13 cellular contexts compared by ENCODE assay signal in the genomic region with DNA sequence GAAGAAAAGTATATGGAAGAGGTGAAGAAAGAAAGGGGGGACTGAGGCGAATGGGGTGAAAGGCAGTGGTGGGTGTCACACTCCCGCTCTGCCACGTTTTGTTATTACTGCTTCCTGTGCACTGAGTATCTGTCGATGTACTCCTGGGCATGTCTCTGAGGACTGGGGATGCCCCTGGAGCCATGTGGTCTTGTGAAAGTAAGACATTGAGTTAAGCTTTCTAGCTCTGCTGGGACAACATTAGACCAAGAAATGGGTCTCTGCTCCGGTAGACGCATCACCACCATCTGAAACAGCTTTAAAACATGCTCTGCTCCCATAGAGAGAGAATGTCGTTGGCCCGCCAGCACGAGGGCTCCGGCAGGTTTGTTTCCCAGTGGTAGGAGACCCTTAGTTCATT. TPM values are rescaled to one million over a fixed set of nuclear protein-coding genes. Genes with fewer than 3 reads are reported as not detected.
DNase-seq lines count a peak whose midpoint lies in the region; ATAC-seq lines count a peak whose summit lies in the region.
"Had no signal": no experiment of that assay in that cellular context is flagged by ENCODE, and none has a peak within 500 bp of the region (broad histone marks: within the 10 kb centered on the region; RNA-seq: fewer than 3 reads in every experiment).

No MANE protein-coding gene starts in this region.

- peak overlapping the region; percentile 24 to 65 for H3K4me3 Mint-ChIP-seq in activated T-cell treated with anti-CD3 and anti-CD28 coated beads, Interleukin-2, amount 50 U/mL, for 72 hours
- H3K4me3 Mint-ChIP-seq in activated T-cell treated with anti-CD3 and anti-CD28 coated beads, Interleukin-2, amount 50 U/mL, for 4 hours: no peak overlapping the region
- H3K4me3 Mint-ChIP-seq in T-helper 1 cell treated with Interleukin-12 subunit alpha and Interleukin-12 subunit beta and Interleukin-4 antibody, amounts not matched to agents 30 μg/mL and 1 μg/mL, for 36 hours: peak overlapping the region; percentile 4
- peak overlapping the region; percentile 51 for H3K4me3 Mint-ChIP-seq in stimulated activated effector memory CD8-positive, alpha-beta T cell treated with anti-CD3 and anti-CD28 coated beads, Interleukin-12 subunit alpha, Interleukin-12 subunit beta, amount 100 ng/mL, for 72 hours

- no peaks in the 10 kb centered on the region for H3K9me3 Mint-ChIP-seq in activated T-cell treated with anti-CD3 and anti-CD28 coated beads, Interleukin-2, amount 50 U/mL, for 72 hours
- H3K9me3 Mint-ChIP-seq in activated T-cell treated with anti-CD3 and anti-CD28 coated beads, Interleukin-2, amount 50 U/mL, for 4 hours: no peaks in the 10 kb centered on the region
- no peaks in the 10 kb centered on the region for H3K9me3 Mint-ChIP-seq in T-helper 1 cell treated with Interleukin-12 subunit alpha and Interleukin-12 subunit beta and Interleukin-4 antibody, amounts not matched to agents 30 μg/mL and 1 μg/mL, for 36 hours
- no peaks in the 10 kb centered on the region for H3K9me3 Mint-ChIP-seq in stimulated activated effector memory CD8-positive, alpha-beta T cell treated with anti-CD3 and anti-CD28 coated beads, Interleukin-12 subunit alpha, Interleukin-12 subunit beta, amount 100 ng/mL, for 72 hours

- peak in 1 of 2 donors; percentile 39 for DNase-seq in activated T-cell treated with anti-CD3 and anti-CD28 coated beads, Interleukin-2, amount 50 U/mL, for 72 hours
- no peak for DNase-seq in activated T-cell treated with anti-CD3 and anti-CD28 coated beads, Interleukin-2, amount 50 U/mL, for 4 hours
- DNase-seq in stimulated activated effector memory CD8-positive, alpha-beta T cell treated with anti-CD3 and anti-CD28 coated beads, Interleukin-12 subunit alpha, Interleukin-12 subunit beta, amount 100 ng/mL, for 72 hours (ENCODE audit: low spot score in 2 of 2): no peak
- DNase-seq in caudate nucleus (lab: John Stamatoyannopoulos, UW) (no peak), UCSD-AML1 (lab: John Stamatoyannopoulos, UW; ENCODE audit: unreplicated experiment) (no peak)
- DNase-seq in stimulated activated CD4-positive, alpha-beta T cell treated with anti-CD3 and anti-CD28 coated beads, Interleukin-4, amount 100 ng/mL, for 4 hours: no peak
- DNase-seq: amniotic stem cell, head of caudate nucleus, NCI-H2029, NCI-H526 treated with DMSO at 0.1 percent for 48 hours, T-helper 17 cell had no signal

- H3K36me3 Mint-ChIP-seq in activated T-cell treated with anti-CD3 and anti-CD28 coated beads, Interleukin-2, amount 50 U/mL, for 72 hours (ENCODE audit: insufficient read depth in 2 of 2): no peaks in the 10 kb centered on the region
- H3K36me3 Mint-ChIP-seq in activated T-cell treated with anti-CD3 and anti-CD28 coated beads, Interleukin-2, amount 50 U/mL, for 4 hours (ENCODE audit: insufficient read depth): no peaks in the 10 kb centered on the region
- no peaks in the 10 kb centered on the region for H3K36me3 Mint-ChIP-seq in T-helper 1 cell treated with Interleukin-12 subunit alpha and Interleukin-12 subunit beta and Interleukin-4 antibody, amounts not matched to agents 30 μg/mL and 1 μg/mL, for 36 hours (ENCODE audit: low read depth)
- H3K36me3 Mint-ChIP-seq in stimulated activated effector memory CD8-positive, alpha-beta T cell treated with anti-CD3 and anti-CD28 coated beads, Interleukin-12 subunit alpha, Interleukin-12 subunit beta, amount 100 ng/mL, for 72 hours: peaks cover 11% of the 10 kb centered on the region

- no peak overlapping the region for H3K27ac ChIP-seq in caudate nucleus (ENCODE audit: low read depth, low read length)

- ATAC-seq in activated T-cell treated with anti-CD3 and anti-CD28 coated beads, Interleukin-2, amount 50 U/mL, for 72 hours (replicated peaks in 1 of 2): peak; percentile 8 to 16
- no peak for ATAC-seq in activated T-cell treated with anti-CD3 and anti-CD28 coated beads, Interleukin-2, amount 50 U/mL, for 4 hours
- peak; percentile 46 for ATAC-seq in GM21723 (IDR thresholded peaks at IDR 0.05; ENCODE audit: unreplicated experiment)
- ATAC-seq in stimulated activated effector memory CD8-positive, alpha-beta T cell treated with anti-CD3 and anti-CD28 coated beads, Interleukin-12 subunit alpha, Interleukin-12 subunit beta, amount 100 ng/mL, for 72 hours: peak; percentile 53

- H3K27me3 Mint-ChIP-seq in activated T-cell treated with anti-CD3 and anti-CD28 coated beads, Interleukin-2, amount 50 U/mL, for 72 hours (ENCODE audit: low read depth): no peaks in the 10 kb centered on the region
- no peaks in the 10 kb centered on the region for H3K27me3 Mint-ChIP-seq in activated T-cell treated with anti-CD3 and anti-CD28 coated beads, Interleukin-2, amount 50 U/mL, for 4 hours (ENCODE audit: low read depth)
- no peaks in the 10 kb centered on the region for H3K27me3 Mint-ChIP-seq in T-helper 1 cell treated with Interleukin-12 subunit alpha and Interleukin-12 subunit beta and Interleukin-4 antibody, amounts not matched to agents 30 μg/mL and 1 μg/mL, for 36 hours (ENCODE audit: low read depth)
- H3K27me3 Mint-ChIP-seq: T-helper 17 cell had no signal

- peaks cover 92% of the 10 kb centered on the region for H3K4me1 Mint-ChIP-seq in activated T-cell treated with anti-CD3 and anti-CD28 coated beads, Interleukin-2, amount 50 U/mL, for 72 hours (ENCODE audit: low read depth)
- H3K4me1 Mint-ChIP-seq in activated T-cell treated with anti-CD3 and anti-CD28 coated beads, Interleukin-2, amount 50 U/mL, for 4 hours (ENCODE audit: low read depth): peaks cover 49% of the 10 kb centered on the region
- H3K4me1 Mint-ChIP-seq in T-helper 1 cell treated with Interleukin-12 subunit alpha and Interleukin-12 subunit beta and Interleukin-4 antibody, amounts not matched to agents 30 μg/mL and 1 μg/mL, for 36 hours (ENCODE audit: low read depth): peaks cover 61% of the 10 kb centered on the region
- H3K4me1 Mint-ChIP-seq in stimulated activated effector memory CD8-positive, alpha-beta T cell treated with anti-CD3 and anti-CD28 coated beads, Interleukin-12 subunit alpha, Interleukin-12 subunit beta, amount 100 ng/mL, for 72 hours: peaks cover 68% of the 10 kb centered on the region

- no peak overlapping the region for H3K27ac Mint-ChIP-seq in activated T-cell treated with anti-CD3 and anti-CD28 coated beads, Interleukin-2, amount 50 U/mL, for 72 hours
- H3K27ac Mint-ChIP-seq in T-helper 1 cell treated with Interleukin-12 subunit alpha and Interleukin-12 subunit beta and Interleukin-4 antibody, amounts not matched to agents 30 μg/mL and 1 μg/mL, for 36 hours: peak overlapping the region; percentile 31
- H3K27ac Mint-ChIP-seq in stimulated activated effector memory CD8-positive, alpha-beta T cell treated with anti-CD3 and anti-CD28 coated beads, Interleukin-12 subunit alpha, Interleukin-12 subunit beta, amount 100 ng/mL, for 72 hours: peak overlapping the region; percentile 74
- H3K27ac Mint-ChIP-seq: T-helper 17 cell had no signal

RNA-seq across cellular contexts. Expression of gene IRF4, which starts 40.0 kb away (rescaled TPM):
- total RNA-seq in activated T-cell treated with anti-CD3 and anti-CD28 coated beads, Interleukin-2, amount 50 U/mL, for 72 hours: 100 to 1,000 TPM; 554 to 602 TPM
- total RNA-seq in activated T-cell treated with anti-CD3 and anti-CD28 coated beads, Interleukin-2, amount 50 U/mL, for 4 hours: 100 to 1,000 TPM; 720 to 924 (median 743) TPM

Comparison
In these comparisons a context has a peak if more than half of its experiments do, and no peak if none do; other contexts are left out.
1. ATAC-seq: peak in activated T-cell treated with anti-CD3 and anti-CD28 coated beads, Interleukin-2, amount 50 U/mL, for 72 hours (2 of 2), GM21723 (single experiment) and stimulated activated effector memory CD8-positive, alpha-beta T cell treated with anti-CD3 and anti-CD28 coated beads, Interleukin-12 subunit alpha, Interleukin-12 subunit beta, amount 100 ng/mL, for 72 hours (single experiment); none in activated T-cell treated with anti-CD3 and anti-CD28 coated beads, Interleukin-2, amount 50 U/mL, for 4 hours (0 of 2).